Comparison of ENCODE assay signal across 10 cellular contexts in genomic region chr4:55012363-55013255, GRCh38.
"Had no signal": no experiment of that assay in that cellular context is flagged by ENCODE, and none has a peak within 500 bp of the region (broad histone marks: within the 10 kb centered on the region; RNA-seq: fewer than 3 reads in every experiment).

No MANE protein-coding gene starts in this region.

- ATAC-seq: naive thymus-derived CD4-positive, alpha-beta T cell; T-helper 17 cell had no signal

- DNase-seq: activated CD4-positive, CD25-positive, alpha-beta regulatory T cell; activated effector memory CD4-positive, alpha-beta T cell treated with Interleukin-2 at 50 U/mL for 16 hours; activated T-cell treated with anti-CD3 and anti-CD28 coated beads, Interleukin-2, amount 50 U/mL, for 1 hour; kidney; midbrain; naive thymus-derived CD4-positive, alpha-beta T cell; nucleus accumbens; stimulated activated CD4-positive, alpha-beta T cell treated with anti-CD3 and anti-CD28 coated beads, Interleukin-4, amount 100 ng/mL, for 24 hours; T-helper 17 cell; upper lobe of left lung had no signal
